Comparison of ENCODE assay signal across 13 cellular contexts in genomic region chr2:197920581-197921213, GRCh38.
A peak's percentile ranks its signal among the peaks of the same experiment; 100 is the strongest.
DNase-seq lines count a peak whose midpoint lies in the region; ATAC-seq and TF ChIP-seq lines count a peak whose summit lies in the region.
"Had no signal": no experiment of that assay in that cellular context is flagged by ENCODE, and none has a peak within 500 bp of the region (broad histone marks: within the 10 kb centered on the region; RNA-seq: fewer than 3 reads in every experiment).

No MANE protein-coding gene starts in this region.

- H3K27ac ChIP-seq in foreskin keratinocyte: no peak overlapping the region
- peak overlapping the region; percentile 63 to 90 (median 78) for H3K27ac ChIP-seq in gastrocnemius medialis

- TF ChIP-seq CTCF in foreskin keratinocyte (conservative IDR thresholded peaks at IDR 0.05) (no peak), gastrocnemius medialis (IDR thresholded peaks at IDR 0.05 in 4 of 5, conservative IDR thresholded peaks at IDR 0.05 in 1 of 5) (no peak)

- no peaks in the 10 kb centered on the region for H3K4me1 ChIP-seq in foreskin keratinocyte
- H3K4me1 ChIP-seq in gastrocnemius medialis: peaks cover 33 to 51% of the 10 kb centered on the region in 2 donors

- no peaks in the 10 kb centered on the region for H3K9me3 ChIP-seq in gastrocnemius medialis

- H3K27me3 ChIP-seq in foreskin keratinocyte: no peaks in the 10 kb centered on the region
- no peaks in the 10 kb centered on the region for H3K27me3 ChIP-seq in gastrocnemius medialis

- in situ Hi-C loops in gastrocnemius medialis (cut with MboI; ENCODE audit: low sequenced_read_pairs in 4 of 4): no loop called here

- ATAC-seq in foreskin keratinocyte: peak; percentile 15
- ATAC-seq in gastrocnemius medialis: peak; percentile 62 to 70
- no peak for ATAC-seq in GM21529 (IDR thresholded peaks at IDR 0.05; ENCODE audit: unreplicated experiment)
- ATAC-seq: GM23338 had no signal

- TF ChIP-seq POLR2A in gastrocnemius medialis (IDR thresholded peaks at IDR 0.05): no peak

- no peaks in the 10 kb centered on the region for H3K36me3 ChIP-seq in gastrocnemius medialis

- H3K4me3 ChIP-seq in gastrocnemius medialis: peak overlapping the region in 1 of 4 donors; percentile 27
- H3K4me3 ChIP-seq: GM23338 had no signal

- peak; percentile 29 for DNase-seq in LHCN-M2 (ENCODE audit: low read depth)
- peak; percentile 56 for DNase-seq in NCI-H1105 treated with DMSO at 0.1 percent for 48 hours (lab: John Stamatoyannopoulos, UW)
- no peak for DNase-seq in foreskin keratinocyte
- DNase-seq in gastrocnemius medialis: no peak
- no peak for DNase-seq in NCI-H2196 (lab: John Stamatoyannopoulos, UW; ENCODE audit: unreplicated experiment)
- DNase-seq in middle frontal gyrus (ENCODE audit: extremely low spot score, low spot score): no peak
- DNase-seq: C1 segment of cervical spinal cord; Calu3; CD4-positive, alpha-beta T cell; DMS 273 treated with DMSO at 0.1 percent for 48 hours; H7 had no signal

- intact Hi-C loops in gastrocnemius medialis (cut with DNase I; ENCODE audit: low total_unique reads): loop anchor here (5.0 kb wide), 1 partner anchor 113 kb away; no protein-coding TSS in a partner anchor

Comparison
In these comparisons a context has a peak if more than half of its experiments do, and no peak if none do; other contexts are left out.
1. DNase-seq: peak in LHCN-M2 (single experiment) and NCI-H1105 treated with DMSO at 0.1 percent for 48 hours (single experiment); none in foreskin keratinocyte (0 of 2), gastrocnemius medialis (0 of 2), NCI-H2196 (single experiment) and middle frontal gyrus (single experiment).